ENCODE assay signal across 28 cellular contexts in the genomic region with DNA sequence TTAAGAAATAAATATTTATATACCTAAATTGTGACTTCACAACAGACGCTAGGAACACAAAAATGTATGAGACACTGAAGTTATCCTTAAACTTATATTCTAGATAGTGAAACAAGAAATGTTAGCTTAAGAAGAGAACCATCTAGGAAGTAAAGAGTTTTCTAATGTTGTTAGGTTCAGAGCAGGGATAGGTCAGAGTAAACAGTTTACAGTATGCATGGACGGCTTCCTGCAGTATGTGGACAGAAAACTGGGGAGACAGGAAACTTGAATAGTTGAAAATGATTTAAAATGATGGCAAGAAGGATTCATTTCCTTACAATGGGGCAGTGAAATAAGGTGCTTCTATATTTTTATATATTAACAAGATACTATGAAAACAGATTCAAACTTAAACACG.
"Had no signal": no experiment of that assay in that cellular context is flagged by ENCODE, and none has a peak within 500 bp of the region (broad histone marks: within the 10 kb centered on the region; RNA-seq: fewer than 3 reads in every experiment).

No MANE protein-coding gene starts in this region.

- H3K27me3 Mint-ChIP-seq: progenitor cell of endocrine pancreas; stimulated activated naive B cell treated with anti-CD40 and anti-IgM and Interleukin-4, amounts not matched to agents 10 μg/mL and 1 μg/mL and 100 μg/mL, for 72 hours; stimulated activated naive CD8-positive, alpha-beta T cell treated with anti-CD3 and anti-CD28 coated beads, Interleukin-15, Interleukin-2, amounts not matched to agents 100 ng/mL and 50 ng/mL, for 24 hours had no signal

- H3K9me3 Mint-ChIP-seq: nephron, neural progenitor cell had no signal

- H3K4me1 ChIP-seq: psoas muscle, upper lobe of left lung had no signal

- H3K36me3 ChIP-seq: neural progenitor cell, ovary, right lobe of liver, sigmoid colon, stomach, thoracic aorta, thyroid gland, tibial nerve, upper lobe of left lung, uterus had no signal

- H3K4me1 Mint-ChIP-seq: natural killer cell; stimulated activated effector memory CD8-positive, alpha-beta T cell treated with anti-CD3 and anti-CD28 coated beads, Interleukin-12 subunit alpha, Interleukin-12 subunit beta, amount 100 ng/mL, for 72 hours; stimulated activated naive B cell treated with anti-CD40 and anti-IgM and Interleukin-4, amounts not matched to agents 10 μg/mL and 1 μg/mL and 100 μg/mL, for 72 hours had no signal

- FAIRE-seq: small intestine had no signal

- H3K36me3 Mint-ChIP-seq: natural killer cell; stimulated activated effector memory CD8-positive, alpha-beta T cell treated with anti-CD3 and anti-CD28 coated beads, Interleukin-12 subunit alpha, Interleukin-12 subunit beta, amount 100 ng/mL, for 72 hours; stimulated activated naive B cell treated with anti-CD40 and anti-IgM and Interleukin-4, amounts not matched to agents 10 μg/mL and 1 μg/mL and 100 μg/mL, for 72 hours had no signal

- H3K9me3 ChIP-seq: ovary, psoas muscle, right lobe of liver, sigmoid colon, stomach, thoracic aorta, thyroid gland, tibial nerve, upper lobe of left lung, uterus had no signal

- ATAC-seq: natural killer cell; psoas muscle; right cardiac atrium; right lobe of liver; stimulated activated effector memory CD8-positive, alpha-beta T cell treated with anti-CD3 and anti-CD28 coated beads, Interleukin-12 subunit alpha, Interleukin-12 subunit beta, amount 100 ng/mL, for 72 hours; stimulated activated naive B cell treated with anti-CD40 and anti-IgM and Interleukin-4, amounts not matched to agents 10 μg/mL and 1 μg/mL and 100 μg/mL, for 72 hours had no signal

- H3K4me3 Mint-ChIP-seq: natural killer cell; nephron; neural progenitor cell; stimulated activated effector memory CD8-positive, alpha-beta T cell treated with anti-CD3 and anti-CD28 coated beads, Interleukin-12 subunit alpha, Interleukin-12 subunit beta, amount 100 ng/mL, for 72 hours; stimulated activated naive B cell treated with anti-CD40 and anti-IgM and Interleukin-4, amounts not matched to agents 10 μg/mL and 1 μg/mL and 100 μg/mL, for 72 hours; stimulated activated naive CD8-positive, alpha-beta T cell treated with anti-CD3 and anti-CD28 coated beads, Interleukin-15, Interleukin-2, amounts not matched to agents 100 ng/mL and 50 ng/mL, for 24 hours had no signal

- H3K9ac ChIP-seq: neural progenitor cell, parathyroid adenoma had no signal

- H3K4me2 ChIP-seq: neural progenitor cell had no signal

- H3K4me3 ChIP-seq: neural progenitor cell, ovary, psoas muscle, right lobe of liver, sigmoid colon, stomach, thoracic aorta, thyroid gland, tibial nerve, upper lobe of left lung, uterus had no signal

- H3K27ac ChIP-seq: ovary, parathyroid adenoma, psoas muscle, right lobe of liver, sigmoid colon, stomach, thoracic aorta, thyroid gland, tibial nerve, upper lobe of left lung, uterus had no signal

- DNase-seq: natural killer cell; occipital lobe; ovary; posterior cingulate gyrus; psoas muscle; right cardiac atrium; right lobe of liver; sigmoid colon; stimulated activated CD4-positive, alpha-beta T cell treated with anti-CD3 and anti-CD28 coated beads, Interleukin-15, amount 100 ng/mL, for 24 hours; stimulated activated CD4-positive, alpha-beta T cell treated with anti-CD3 and anti-CD28 coated beads, Interleukin-2, amount 100 ng/mL, for 24 hours; stimulated activated CD4-positive, alpha-beta T cell treated with anti-CD3 and anti-CD28 coated beads, Interleukin-2, amount 100 ng/mL, for 48 hours; stimulated activated CD4-positive, alpha-beta T cell treated with anti-CD3 and anti-CD28 coated beads, Interleukin-4, amount 100 ng/mL, for 24 hours; stimulated activated naive B cell treated with anti-CD40 and anti-IgM and Interleukin-4, amounts not matched to agents 10 μg/mL and 1 μg/mL and 100 μg/mL, for 72 hours; stimulated activated naive CD4-positive, alpha-beta T cell treated with Interleukin-2 at 50 U/mL for 16 hours; stomach; thyroid gland; trophoblast cell; upper lobe of left lung; uterus had no signal

- H3K27ac Mint-ChIP-seq: natural killer cell; nephron; neural progenitor cell; progenitor cell of endocrine pancreas; stimulated activated effector memory CD8-positive, alpha-beta T cell treated with anti-CD3 and anti-CD28 coated beads, Interleukin-12 subunit alpha, Interleukin-12 subunit beta, amount 100 ng/mL, for 72 hours; stimulated activated naive B cell treated with anti-CD40 and anti-IgM and Interleukin-4, amounts not matched to agents 10 μg/mL and 1 μg/mL and 100 μg/mL, for 72 hours; stimulated activated naive CD8-positive, alpha-beta T cell treated with anti-CD3 and anti-CD28 coated beads, Interleukin-15, Interleukin-2, amounts not matched to agents 100 ng/mL and 50 ng/mL, for 24 hours had no signal

- H3K27me3 ChIP-seq: neural progenitor cell, ovary, right lobe of liver, sigmoid colon, stomach, thyroid gland, tibial nerve, upper lobe of left lung, uterus had no signal

- H2AFZ ChIP-seq: neural progenitor cell, parathyroid adenoma had no signal
